ENCODE assay signal across 23 cellular contexts in genomic region chr13:37014609-37015008, GRCh38. TPM values are rescaled to one million over a fixed set of nuclear protein-coding genes. Genes with fewer than 3 reads are reported as not detected.
A peak's percentile ranks its signal among the peaks of the same experiment; 100 is the strongest.
DNase-seq lines count a peak whose midpoint lies in the region; ATAC-seq, FAIRE-seq and TF ChIP-seq lines count a peak whose summit lies in the region.
"Had no signal": no experiment of that assay in that cellular context is flagged by ENCODE, and none has a peak within 500 bp of the region (broad histone marks: within the 10 kb centered on the region; RNA-seq: fewer than 3 reads in every experiment).

No MANE protein-coding gene starts in this region.

- peak; percentile 67 for DNase-seq in AG09319 (ENCODE audit: extremely low read depth, low read depth)
- no peak for DNase-seq in CD8-positive, alpha-beta T cell
- no peak for DNase-seq in GM13977 (ENCODE audit: low spot score)
- no peak for DNase-seq in stimulated activated CD4-positive, alpha-beta T cell treated with anti-CD3 and anti-CD28 coated beads, Interleukin-12 subunit alpha, Interleukin-12 subunit beta, amount 100 ng/mL, for 4 hours
- DNase-seq: activated CD8-positive, alpha-beta T cell treated with anti-CD3 and anti-CD28 coated beads for 36 hours; activated effector memory CD4-positive, alpha-beta T cell treated with anti-CD3 and anti-CD28 coated beads, Interleukin-2, amount 50 U/mL, for 16 hours; COR-L47; cortex of kidney; DMS79 treated with DMSO at 0.1 percent for 48 hours; H7; NCI-H1092 treated with DMSO at 0.1 percent for 48 hours; NCI-H2029 treated with DMSO at 0.1 percent for 48 hours; NCI-H446 treated with DMSO at 0.1 percent for 48 hours; SHP77 treated with DMSO at 0.1 percent for 48 hours had no signal

- intact Hi-C loops in CD8-positive, alpha-beta T cell (cut with DNase I, micrococcal nuclease): no loop called here

- no peak overlapping the region for H3K27ac ChIP-seq in CD8-positive, alpha-beta T cell (ENCODE audit: low read depth, low read length)
- peak overlapping the region; percentile 24; the same call in 1 of the 2 replicates for H3K27ac ChIP-seq in VCaP

- peaks cover 77% of the 10 kb centered on the region for H3K36me3 Mint-ChIP-seq in CD8-positive, alpha-beta T cell

- H3K9me3 Mint-ChIP-seq in CD8-positive, alpha-beta T cell: no peaks in the 10 kb centered on the region
- H3K9me3 Mint-ChIP-seq: activated CD8-positive, alpha-beta T cell treated with anti-CD3 and anti-CD28 coated beads for 36 hours; type B pancreatic cell had no signal

- H3K9me3 ChIP-seq in CD8-positive, alpha-beta T cell (ENCODE audit: low read length): no peaks in the 10 kb centered on the region

- CTCF ChIA-PET in CD8-positive, alpha-beta T cell (lab: Charles Lee): no interaction called here

- in situ Hi-C loops in GM13977 (cut with MboI; ENCODE audit: low pct_unique_long_range_greater_than_20kb, low sequenced_read_pairs, unreplicated experiment): no loop called here

- no peaks in the 10 kb centered on the region for H3K4me1 ChIP-seq in CD8-positive, alpha-beta T cell (ENCODE audit: insufficient read depth, low read length)

- peaks cover 28% of the 10 kb centered on the region for H3K36me3 ChIP-seq in CD8-positive, alpha-beta T cell (ENCODE audit: insufficient read depth, low read length)

- peak overlapping the region; percentile 74 for H3K27ac Mint-ChIP-seq in CD8-positive, alpha-beta T cell
- H3K27ac Mint-ChIP-seq: type B pancreatic cell had no signal

- ATAC-seq in CD8-positive, alpha-beta T cell: no peak
- ATAC-seq in HG03097 (IDR thresholded peaks at IDR 0.05; ENCODE audit: low FRiP score, unreplicated experiment) (no peak), GM18873 (IDR thresholded peaks at IDR 0.05; ENCODE audit: low FRiP score, unreplicated experiment) (no peak)
- ATAC-seq: activated CD4-positive, CD25-positive, alpha-beta regulatory T cell treated with anti-CD3 and anti-CD28 coated beads, Interleukin-2, amount 50 U/mL, for 24 hours; activated CD8-positive, alpha-beta T cell treated with anti-CD3 and anti-CD28 coated beads for 36 hours; GM12878; HepG2 had no signal

- POLR2A ChIA-PET in CD8-positive, alpha-beta T cell (lab: Charles Lee): no interaction called here

- no peak overlapping the region for H3K4me3 ChIP-seq in CD8-positive, alpha-beta T cell (ENCODE audit: low read depth, low read length)
- H3K4me3 ChIP-seq: GM12878 had no signal

- TF ChIP-seq CTCF in AG09319 (IDR thresholded peaks at IDR 0.05; ENCODE audit: low read depth, low read length) (no peak), VCaP (conservative IDR thresholded peaks at IDR 0.05) (no peak), GM13977 (IDR thresholded peaks at IDR 0.05; ENCODE audit: extremely low read depth, insufficient read depth, missing control alignments) (no peak)
- TF ChIP-seq CTCF in CD8-positive, alpha-beta T cell (IDR thresholded peaks at IDR 0.05): no peak

- no peaks in the 10 kb centered on the region for H3K27me3 ChIP-seq in CD8-positive, alpha-beta T cell (ENCODE audit: insufficient read depth, low read length)

- no peaks in the 10 kb centered on the region for H3K27me3 Mint-ChIP-seq in CD8-positive, alpha-beta T cell (ENCODE audit: low read depth)
- H3K27me3 Mint-ChIP-seq: activated CD8-positive, alpha-beta T cell treated with anti-CD3 and anti-CD28 coated beads for 36 hours; type B pancreatic cell had no signal

- peak; percentile 76 for FAIRE-seq in islet of Langerhans (lab: Jason Lieb, UNC)
- FAIRE-seq: bronchial epithelial cell, GM12878, HepG2 had no signal

- H3K4me1 Mint-ChIP-seq in CD8-positive, alpha-beta T cell (ENCODE audit: low read depth): no peaks in the 10 kb centered on the region

- H3K4me3 Mint-ChIP-seq in CD8-positive, alpha-beta T cell: no peak overlapping the region
- H3K4me3 Mint-ChIP-seq: activated CD8-positive, alpha-beta T cell treated with anti-CD3 and anti-CD28 coated beads for 36 hours; type B pancreatic cell had no signal

RNA-seq across cellular contexts. Expression of gene EXOSC8, which starts 14.0 kb away (rescaled TPM):
- total RNA-seq in CD8-positive, alpha-beta T cell: 10 to 100 TPM; 41.4 to 43.7 TPM

RNA-seq across cellular contexts. Expression of gene ALG5, which starts 15.5 kb away (rescaled TPM):
- 10 to 100 TPM; 17.8 to 20.7 TPM for total RNA-seq in CD8-positive, alpha-beta T cell

RNA-seq across cellular contexts. Expression of gene SUPT20H, which starts 44.9 kb away (rescaled TPM):
- total RNA-seq in CD8-positive, alpha-beta T cell: 10 to 100 TPM; 53.0 to 55.0 TPM
